12 cellular contexts compared by ENCODE assay signal in genomic region chr12:12415886-12416285, GRCh38.
"Had no signal": no experiment of that assay in that cellular context is flagged by ENCODE, and none has a peak within 500 bp of the region (broad histone marks: within the 10 kb centered on the region; RNA-seq: fewer than 3 reads in every experiment).

No MANE protein-coding gene starts in this region.

- H3K27me3 Mint-ChIP-seq: stimulated activated memory B cell treated with anti-CD40 and anti-IgM and Interleukin-4, amounts not matched to agents 10 μg/mL and 1 μg/mL and 100 μg/mL, for 72 hours had no signal

- H3K27me3 ChIP-seq: body of pancreas, SJSA1 had no signal

- H3K4me1 ChIP-seq: body of pancreas, parathyroid adenoma, SJSA1 had no signal

- H3K4me3 ChIP-seq: body of pancreas, SJSA1, skin epidermis had no signal

- H3K9me3 Mint-ChIP-seq: stimulated activated memory B cell treated with anti-CD40 and anti-IgM and Interleukin-4, amounts not matched to agents 10 μg/mL and 1 μg/mL and 100 μg/mL, for 72 hours had no signal

- H3K4me3 Mint-ChIP-seq: stimulated activated memory B cell treated with anti-CD40 and anti-IgM and Interleukin-4, amounts not matched to agents 10 μg/mL and 1 μg/mL and 100 μg/mL, for 72 hours had no signal

- H3K36me3 ChIP-seq: SJSA1 had no signal

- H3K27ac ChIP-seq: body of pancreas, parathyroid adenoma, SJSA1, skin epidermis had no signal

- H3K27ac Mint-ChIP-seq: stimulated activated memory B cell treated with anti-CD40 and anti-IgM and Interleukin-4, amounts not matched to agents 10 μg/mL and 1 μg/mL and 100 μg/mL, for 72 hours had no signal

- ATAC-seq: body of pancreas; left ventricle myocardium superior; stimulated activated memory B cell treated with anti-CD40 and anti-IgM and Interleukin-4, amounts not matched to agents 10 μg/mL and 1 μg/mL and 100 μg/mL, for 72 hours had no signal

- DNase-seq: activated effector memory CD4-positive, alpha-beta T cell treated with anti-CD3 and anti-CD28 coated beads, Interleukin-2, amount 50 U/mL, for 16 hours; amniotic stem cell; body of pancreas; effector memory CD4-positive, alpha-beta T cell; left ventricle myocardium superior; retina; SW 1271; trophoblast cell had no signal

- H3K9me3 ChIP-seq: body of pancreas, SJSA1 had no signal
